ENCODE assay signal across 1 cellular context in genomic region chrX:32985544-32985943, GRCh38.
TF ChIP-seq lines count a peak whose summit lies in the region.

No MANE protein-coding gene starts in this region.

TF ChIP-seq in HepG2, 621 proteins besides CTCF, POLR2A, EP300 and RAD21 (continued from another document):
- no peak for TF ChIP-seq ARID3A (IDR thresholded peaks at IDR 0.05; ENCODE audit: low read depth, low read length)
- no peak for TF ChIP-seq FOXA3 (CRISPR knock-in tag; IDR thresholded peaks at IDR 0.05)
- no peak for TF ChIP-seq NR2C2 (CRISPR knock-in tag; IDR thresholded peaks at IDR 0.05; ENCODE audit: borderline replicate concordance)
- no peak for TF ChIP-seq ZNF576 (CRISPR knock-in tag; IDR thresholded peaks at IDR 0.05)
